8 cellular contexts compared by ENCODE assay signal in genomic region chr12:70365648-70366518, GRCh38. TPM values are rescaled to one million over a fixed set of nuclear protein-coding genes. Genes with fewer than 3 reads are reported as not detected.
DNase-seq lines count a peak whose midpoint lies in the region; ATAC-seq and TF ChIP-seq lines count a peak whose summit lies in the region.

Gene KCNMB4, plus strand, starts transcription at chr12:70366290. Its CDS starts 445 bp downstream, at chr12:70366735.

- H3K4me1 Mint-ChIP-seq in CD4-positive, CD25-positive, alpha-beta regulatory T cell, result peaks cover 4 to 33% (median 17%) of the 10 kb centered on the region in 4 donors
- peaks cover 32% of the 10 kb centered on the region for H3K4me1 Mint-ChIP-seq in activated T-cell treated with anti-CD3 and anti-CD28 coated beads, Interleukin-2, amount 50 U/mL, for 24 hours (ENCODE audit: low read depth)
- H3K4me1 Mint-ChIP-seq in natural killer cell treated with Interleukin-12 subunit alpha and Interleukin-12 subunit beta and Interleukin-15 and Interleukin-18, amount 100 ng/mL, for 72 hours (ENCODE audit: low read depth in 2 of 2), result peaks cover 3 to 14% of the 10 kb centered on the region in 2 donors
- H3K4me1 Mint-ChIP-seq in stimulated activated naive CD8-positive, alpha-beta T cell treated with anti-CD3 and anti-CD28 coated beads, Interleukin-15, amount 100 ng/mL, for 72 hours, result peaks cover 23% of the 10 kb centered on the region

- H3K4me1 ChIP-seq in CD4-positive, CD25-positive, alpha-beta regulatory T cell (ENCODE audit: control insufficient read depth, insufficient read depth, low read length, poor library complexity, severe bottlenecking), result peaks cover 24% of the 10 kb centered on the region
- peaks cover 9 to 31% (median 13%) of the 10 kb centered on the region in 3 donors for H3K4me1 ChIP-seq in esophagus squamous epithelium

- peaks cover 14% of the 10 kb centered on the region for H3K27me3 ChIP-seq in CD4-positive, CD25-positive, alpha-beta regulatory T cell (ENCODE audit: control insufficient read depth, insufficient read depth, low read length)
- H3K27me3 ChIP-seq in esophagus squamous epithelium, result peaks cover 0 to 67% (median 0%) of the 10 kb centered on the region in 4 donors

- H3K9me3 Mint-ChIP-seq in CD4-positive, CD25-positive, alpha-beta regulatory T cell, result no peaks in the 10 kb centered on the region
- H3K9me3 Mint-ChIP-seq in activated T-cell treated with anti-CD3 and anti-CD28 coated beads, Interleukin-2, amount 50 U/mL, for 24 hours, result no peaks in the 10 kb centered on the region
- no peaks in the 10 kb centered on the region for H3K9me3 Mint-ChIP-seq in natural killer cell treated with Interleukin-12 subunit alpha and Interleukin-12 subunit beta and Interleukin-15 and Interleukin-18, amount 100 ng/mL, for 72 hours
- no peaks in the 10 kb centered on the region for H3K9me3 Mint-ChIP-seq in stimulated activated naive CD8-positive, alpha-beta T cell treated with anti-CD3 and anti-CD28 coated beads, Interleukin-15, amount 100 ng/mL, for 72 hours

- peak; percentile 61 to 73 (median 65) for DNase-seq in CD4-positive, CD25-positive, alpha-beta regulatory T cell
- DNase-seq in OCI-M1 (lab: John Stamatoyannopoulos, UW) (peak; percentile 56), esophagus squamous epithelium (lab: John Stamatoyannopoulos, UW) (peak; percentile 5)
- DNase-seq in activated T-cell treated with anti-CD3 and anti-CD28 coated beads, Interleukin-2, amount 50 U/mL, for 24 hours, result peak; percentile 88
- DNase-seq in natural killer cell treated with Interleukin-12 subunit alpha and Interleukin-12 subunit beta and Interleukin-15 and Interleukin-18, amount 100 ng/mL, for 72 hours (ENCODE audit: low spot score), result peak; percentile 88
- DNase-seq in stimulated activated naive CD8-positive, alpha-beta T cell treated with anti-CD3 and anti-CD28 coated beads, Interleukin-15, amount 100 ng/mL, for 72 hours, result peak; percentile 73 to 75

- intact Hi-C loops in esophagus squamous epithelium (cut with DNase I), result no loop called here

- H3K4me3 Mint-ChIP-seq in CD4-positive, CD25-positive, alpha-beta regulatory T cell, result peak within 1 kb of the TSS; percentile 93 to 99 (median 96)
- peak within 1 kb of the TSS; percentile 89 for H3K4me3 Mint-ChIP-seq in activated T-cell treated with anti-CD3 and anti-CD28 coated beads, Interleukin-2, amount 50 U/mL, for 24 hours
- H3K4me3 Mint-ChIP-seq in natural killer cell treated with Interleukin-12 subunit alpha and Interleukin-12 subunit beta and Interleukin-15 and Interleukin-18, amount 100 ng/mL, for 72 hours, result peak within 1 kb of the TSS; percentile 91
- H3K4me3 Mint-ChIP-seq in stimulated activated naive CD8-positive, alpha-beta T cell treated with anti-CD3 and anti-CD28 coated beads, Interleukin-15, amount 100 ng/mL, for 72 hours, result peak within 1 kb of the TSS; percentile 95 to 99

- H3K27ac Mint-ChIP-seq in CD4-positive, CD25-positive, alpha-beta regulatory T cell, result peak within 1 kb of the TSS; percentile 48 to 95 (median 88)
- H3K27ac Mint-ChIP-seq in activated T-cell treated with anti-CD3 and anti-CD28 coated beads, Interleukin-2, amount 50 U/mL, for 24 hours, result peak within 1 kb of the TSS; percentile 81
- no peak within 1 kb of the TSS for H3K27ac Mint-ChIP-seq in natural killer cell treated with Interleukin-12 subunit alpha and Interleukin-12 subunit beta and Interleukin-15 and Interleukin-18, amount 100 ng/mL, for 72 hours
- peak within 1 kb of the TSS; percentile 76 to 90 for H3K27ac Mint-ChIP-seq in stimulated activated naive CD8-positive, alpha-beta T cell treated with anti-CD3 and anti-CD28 coated beads, Interleukin-15, amount 100 ng/mL, for 72 hours

- TF ChIP-seq CTCF in esophagus squamous epithelium (IDR thresholded peaks at IDR 0.05), result no peak

- peak within 1 kb of the TSS; percentile 68 for H3K4me3 ChIP-seq in CD4-positive, CD25-positive, alpha-beta regulatory T cell (ENCODE audit: low read depth, low read length)
- H3K4me3 ChIP-seq in esophagus squamous epithelium, result peak within 1 kb of the TSS; percentile 52 to 78 (median 64)

- H3K27me3 Mint-ChIP-seq in CD4-positive, CD25-positive, alpha-beta regulatory T cell, result peaks cover 43% of the 10 kb centered on the region
- H3K27me3 Mint-ChIP-seq in activated T-cell treated with anti-CD3 and anti-CD28 coated beads, Interleukin-2, amount 50 U/mL, for 24 hours, result peaks cover 10% of the 10 kb centered on the region
- peaks cover 8 to 28% of the 10 kb centered on the region in 2 donors for H3K27me3 Mint-ChIP-seq in natural killer cell treated with Interleukin-12 subunit alpha and Interleukin-12 subunit beta and Interleukin-15 and Interleukin-18, amount 100 ng/mL, for 72 hours
- peaks cover 10% of the 10 kb centered on the region for H3K27me3 Mint-ChIP-seq in stimulated activated naive CD8-positive, alpha-beta T cell treated with anti-CD3 and anti-CD28 coated beads, Interleukin-15, amount 100 ng/mL, for 72 hours

- H3K27ac ChIP-seq in CD4-positive, CD25-positive, alpha-beta regulatory T cell (ENCODE audit: insufficient read depth, low read length, poor library complexity, severe bottlenecking), result peak within 1 kb of the TSS; percentile 20
- H3K27ac ChIP-seq in esophagus squamous epithelium, result peak within 1 kb of the TSS in 3 of 4 donors; percentile 19 to 35 (median 19)

- H3K9me3 ChIP-seq in CD4-positive, CD25-positive, alpha-beta regulatory T cell (ENCODE audit: control insufficient read depth in 2 of 2, low read length in 2 of 2), result no peaks in the 10 kb centered on the region
- H3K9me3 ChIP-seq in esophagus squamous epithelium, result no peaks in the 10 kb centered on the region

- H3K36me3 ChIP-seq in CD4-positive, CD25-positive, alpha-beta regulatory T cell (ENCODE audit: control insufficient read depth, insufficient read depth, low read length), result no peaks in the 10 kb centered on the region
- H3K36me3 ChIP-seq in esophagus squamous epithelium, result no peaks in the 10 kb centered on the region

- peak; percentile 67 to 74 for ATAC-seq in CD4-positive, CD25-positive, alpha-beta regulatory T cell (ENCODE audit: low read depth in 2 of 2)
- peak; percentile 69 for ATAC-seq in GM19467 (IDR thresholded peaks at IDR 0.05; ENCODE audit: unreplicated experiment)
- peak; percentile 82 for ATAC-seq in HG03571 (IDR thresholded peaks at IDR 0.05; ENCODE audit: unreplicated experiment)
- ATAC-seq in natural killer cell treated with Interleukin-12 subunit alpha and Interleukin-12 subunit beta and Interleukin-15 and Interleukin-18, amount 100 ng/mL, for 72 hours, result peak; percentile 94 to 97
- peak; percentile 87 for ATAC-seq in stimulated activated naive CD8-positive, alpha-beta T cell treated with anti-CD3 and anti-CD28 coated beads, Interleukin-15, amount 100 ng/mL, for 72 hours

- no peaks in the 10 kb centered on the region for H3K36me3 Mint-ChIP-seq in CD4-positive, CD25-positive, alpha-beta regulatory T cell
- H3K36me3 Mint-ChIP-seq in activated T-cell treated with anti-CD3 and anti-CD28 coated beads, Interleukin-2, amount 50 U/mL, for 24 hours (ENCODE audit: low read depth), result peaks cover 4% of the 10 kb centered on the region
- H3K36me3 Mint-ChIP-seq in natural killer cell treated with Interleukin-12 subunit alpha and Interleukin-12 subunit beta and Interleukin-15 and Interleukin-18, amount 100 ng/mL, for 72 hours, result no peaks in the 10 kb centered on the region

- 1% methylated on average over 14 of the region's 88 CpGs; no CpG with 5 or more reads in 1 of the 2 donors for WGBS in esophagus squamous epithelium, 2 donors

- TF ChIP-seq POLR2A in esophagus squamous epithelium (IDR thresholded peaks at IDR 0.05), result no peak

RNA-seq across cellular contexts. Expression of gene KCNMB4, which starts in this region (rescaled TPM):
- total RNA-seq in CD4-positive, CD25-positive, alpha-beta regulatory T cell, result 1.8 TPM
- under 1 TPM; 0.06 to 0.63 (median 0.49) TPM for polyA plus RNA-seq in CD4-positive, CD25-positive, alpha-beta regulatory T cell
- total RNA-seq in esophagus squamous epithelium, result 1 to 10 TPM in 2 of 4 donors, under 1 TPM in 1, not detected in 1; 0.18 to 1.9 (median 1.2) TPM
- under 1 TPM in 1 of 2 donors, not detected in 1; 0.26 TPM for total RNA-seq in natural killer cell treated with Interleukin-12 subunit alpha and Interleukin-12 subunit beta and Interleukin-15 and Interleukin-18, amount 100 ng/mL, for 72 hours

Comparison
In these comparisons a context has a peak if more than half of its experiments do, and no peak if none do; other contexts are left out.
1. Peak in every context shown above with its lines: DNase-seq, ATAC-seq, H3K4me3 ChIP-seq and H3K27ac ChIP-seq.
2. Peak in DNase-seq and ATAC-seq in natural killer cell treated with Interleukin-12 subunit alpha and Interleukin-12 subunit beta and Interleukin-15 and Interleukin-18, amount 100 ng/mL, for 72 hours; RNA of the gene not detected or under 1 TPM.
3. DNase-seq: peak in every context shown above with its lines; median percentile 88 in activated T-cell treated with anti-CD3 and anti-CD28 coated beads, Interleukin-2, amount 50 U/mL, for 24 hours; 88 in natural killer cell treated with Interleukin-12 subunit alpha and Interleukin-12 subunit beta and Interleukin-15 and Interleukin-18, amount 100 ng/mL, for 72 hours; 74 in stimulated activated naive CD8-positive, alpha-beta T cell treated with anti-CD3 and anti-CD28 coated beads, Interleukin-15, amount 100 ng/mL, for 72 hours; 65 in CD4-positive, CD25-positive, alpha-beta regulatory T cell; 56 in OCI-M1; 5 in esophagus squamous epithelium.
4. H3K27ac Mint-ChIP-seq: peak in CD4-positive, CD25-positive, alpha-beta regulatory T cell (3 of 3), activated T-cell treated with anti-CD3 and anti-CD28 coated beads, Interleukin-2, amount 50 U/mL, for 24 hours (single experiment) and stimulated activated naive CD8-positive, alpha-beta T cell treated with anti-CD3 and anti-CD28 coated beads, Interleukin-15, amount 100 ng/mL, for 72 hours (2 of 2); none in natural killer cell treated with Interleukin-12 subunit alpha and Interleukin-12 subunit beta and Interleukin-15 and Interleukin-18, amount 100 ng/mL, for 72 hours (0 of 2).